In the genomic region with DNA sequence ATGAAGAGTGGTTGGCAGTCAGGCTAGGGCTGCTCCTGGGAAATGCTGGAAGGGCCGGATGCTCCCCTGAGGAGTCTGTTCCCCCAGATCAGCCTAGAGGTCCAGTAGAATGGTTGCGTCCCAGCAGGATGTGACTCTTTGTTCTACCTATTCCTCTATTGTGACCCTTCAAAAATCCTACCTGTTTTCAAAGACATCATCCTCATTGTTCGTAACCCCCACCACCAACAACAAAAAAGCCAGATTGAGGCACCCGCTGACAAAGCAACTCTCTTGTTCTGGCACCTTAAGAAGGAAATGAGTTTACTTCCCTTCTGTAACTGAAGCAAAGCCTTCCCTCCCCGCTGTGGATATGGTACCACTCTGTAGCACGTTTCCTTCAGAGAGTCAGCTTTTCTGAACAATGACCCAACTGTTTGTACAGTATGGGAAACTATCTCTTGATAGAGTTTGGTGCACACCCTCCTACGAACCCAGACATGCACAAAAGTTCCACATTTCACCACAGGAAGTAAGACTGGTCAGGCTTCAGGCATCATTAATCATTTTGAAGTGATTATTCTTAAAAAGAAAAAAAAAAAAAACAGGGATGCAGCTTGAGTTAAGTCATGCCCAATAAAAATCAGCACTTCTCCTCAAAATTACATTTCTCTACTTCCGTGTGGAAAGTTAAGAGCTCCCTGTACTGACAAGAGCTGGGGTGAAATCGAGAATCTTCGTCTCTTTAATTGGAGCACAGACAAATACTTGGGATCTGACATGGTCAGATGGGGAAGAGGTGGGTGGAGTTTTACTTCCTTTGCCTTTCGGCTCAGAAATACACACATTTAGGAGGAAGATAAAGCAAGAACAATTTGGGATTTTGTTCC, we compare ENCODE assay signal across 9 cellular contexts.
DNase-seq lines count a peak whose midpoint lies in the region; ATAC-seq, FAIRE-seq and TF ChIP-seq lines count a peak whose summit lies in the region.
"Had no signal": no experiment of that assay in that cellular context is flagged by ENCODE, and none has a peak within 500 bp of the region (broad histone marks: within the 10 kb centered on the region; RNA-seq: fewer than 3 reads in every experiment).

No MANE protein-coding gene starts in this region.

- no peaks in the 10 kb centered on the region for H3K79me2 ChIP-seq in astrocyte (ENCODE audit: insufficient read depth, low read length)

- H3K27ac ChIP-seq in astrocyte (ENCODE audit: low read depth, low read length), result peak overlapping the region; percentile 32

- H3K27me3 Mint-ChIP-seq in astrocyte (ENCODE audit: low read depth, unreplicated experiment) (no peaks in the 10 kb centered on the region), HFFc6 (ENCODE audit: insufficient read depth) (peaks cover 15% of the 10 kb centered on the region)

- H3K4me3 ChIP-seq in astrocyte (ENCODE audit: insufficient read depth, low read depth, low read length), result peak overlapping the region; percentile 29

- TF ChIP-seq CTCF in astrocyte (IDR thresholded peaks at IDR 0.05; ENCODE audit: insufficient read depth, low read depth, low read length) (no peak), HFFc6 (IDR thresholded peaks at IDR 0.05) (no peak)

- peaks cover 4% of the 10 kb centered on the region for H3K9me3 ChIP-seq in astrocyte (ENCODE audit: insufficient read depth, low read depth, low read length)

- peak overlapping the region; percentile 73 for H3K27ac Mint-ChIP-seq in astrocyte (ENCODE audit: unreplicated experiment)
- H3K27ac Mint-ChIP-seq in HFFc6, result no peak overlapping the region

- H3K4me1 Mint-ChIP-seq in astrocyte (ENCODE audit: low read depth, unreplicated experiment) (peaks cover 15% of the 10 kb centered on the region), HFFc6 (ENCODE audit: low read depth) (peaks cover 10% of the 10 kb centered on the region)

- peaks cover 12% of the 10 kb centered on the region for H3K4me1 ChIP-seq in astrocyte (ENCODE audit: insufficient read depth, low read length)

- H3K27me3 ChIP-seq in astrocyte (ENCODE audit: insufficient read depth, low read length), result no peaks in the 10 kb centered on the region

- no peak for FAIRE-seq in astrocyte (lab: Jason Lieb, UNC)

- no peak overlapping the region for H3K4me3 Mint-ChIP-seq in astrocyte (ENCODE audit: unreplicated experiment)
- H3K4me3 Mint-ChIP-seq in HFFc6, result no peak overlapping the region

- H3K4me2 ChIP-seq in astrocyte (ENCODE audit: low read length), result peak overlapping the region; percentile 73

- DNase-seq in AML-193 (lab: John Stamatoyannopoulos, UW) (peak; percentile 59 to 71), astrocyte (ENCODE audit: low read depth) (peak; percentile 89), kidney tubule cell (ENCODE audit: low spot score) (peak; percentile 69), HFFc6 (no peak), islet precursor cell (no peak)
- DNase-seq: NCI-H1694 had no signal

- peak overlapping the region; percentile 17 for H3K9ac ChIP-seq in astrocyte (ENCODE audit: low read length)

- H2AFZ ChIP-seq in astrocyte (ENCODE audit: low read depth, low read length), result peak overlapping the region; percentile 67

- peaks cover 2% of the 10 kb centered on the region for H3K36me3 Mint-ChIP-seq in astrocyte (ENCODE audit: low read depth, unreplicated experiment)
- no peaks in the 10 kb centered on the region for H3K36me3 Mint-ChIP-seq in HFFc6 (ENCODE audit: low read depth)

- peak; percentile 51 for ATAC-seq in HG03103 (IDR thresholded peaks at IDR 0.05; ENCODE audit: low read depth, unreplicated experiment)
- no peak for ATAC-seq in HG03520 (IDR thresholded peaks at IDR 0.05; ENCODE audit: unreplicated experiment)
- ATAC-seq in GM19023 (IDR thresholded peaks at IDR 0.05; ENCODE audit: unreplicated experiment), result no peak

- H3K9me3 Mint-ChIP-seq in astrocyte (ENCODE audit: unreplicated experiment) (peaks cover 4% of the 10 kb centered on the region), HFFc6 (peaks cover 11% of the 10 kb centered on the region; the same call in 1 of the 2 replicates)

- H3K36me3 ChIP-seq in astrocyte (ENCODE audit: insufficient read depth, low read length), result no peaks in the 10 kb centered on the region

- H4K20me1 ChIP-seq in astrocyte (ENCODE audit: insufficient read depth, low read length), result no peaks in the 10 kb centered on the region

Comparison
In these comparisons a context has a peak if more than half of its experiments do, and no peak if none do; other contexts are left out.
1. DNase-seq: peak in AML-193 (2 of 2), astrocyte (single experiment) and kidney tubule cell (single experiment); none in HFFc6 (single experiment) and islet precursor cell (single experiment).